In genomic region chr11:74310857-74311256, GRCh38 we compare ENCODE assay signal across 3 cellular contexts.
TF ChIP-seq lines count a peak whose summit lies in the region.

No MANE protein-coding gene starts in this region.

TF ChIP-seq in A549, 52 proteins besides CTCF, POLR2A, EP300 and RAD21:
- TF ChIP-seq ZC3H11A (IDR thresholded peaks at IDR 0.05) (no peak), BCL3 (IDR thresholded peaks at IDR 0.05) (no peak), NFE2L2 (conservative IDR thresholded peaks at IDR 0.05; ENCODE audit: low read length) (no peak), HOXB13 (CRISPR knock-in tag; IDR thresholded peaks at IDR 0.05; ENCODE audit: low read depth) (no peak), TFCP2L1 (CRISPR knock-in tag; IDR thresholded peaks at IDR 0.05) (no peak), CBX8 (IDR thresholded peaks at IDR 0.05) (no peak), RNF2 (IDR thresholded peaks at IDR 0.05; ENCODE audit: borderline replicate concordance, low read depth) (no peak), EHMT2 (IDR thresholded peaks at IDR 0.05; ENCODE audit: low read depth) (no peak), HMGXB4 (CRISPR knock-in tag; IDR thresholded peaks at IDR 0.05; ENCODE audit: borderline replicate concordance) (no peak), ZFP36 (IDR thresholded peaks at IDR 0.05; ENCODE audit: borderline replicate concordance, partially characterized antibody) (no peak), KDM1A (IDR thresholded peaks at IDR 0.05; ENCODE audit: low read depth) (no peak), POLR2AphosphoS2 (conservative IDR thresholded peaks at IDR 0.05; ENCODE audit: low read length) (no peak), HES2 (IDR thresholded peaks at IDR 0.05) (no peak), CHD4 (IDR thresholded peaks at IDR 0.05; ENCODE audit: borderline replicate concordance) (no peak), E2F6 (IDR thresholded peaks at IDR 0.05; ENCODE audit: borderline replicate concordance, low read depth) (no peak), MYC (IDR thresholded peaks at IDR 0.05; ENCODE audit: borderline replicate concordance, low read length) (no peak), HOXB5 (CRISPR knock-in tag; IDR thresholded peaks at IDR 0.05) (no peak), MAX (IDR thresholded peaks at IDR 0.05) (no peak), BHLHE40 (IDR thresholded peaks at IDR 0.05; ENCODE audit: low read depth, low read length) (no peak)

TF ChIP-seq in IMR-90, 13 proteins besides CTCF, POLR2A, EP300 and RAD21:
- TF ChIP-seq MAZ (IDR thresholded peaks at IDR 0.05; ENCODE audit: borderline replicate concordance, low read depth, low read length) (no peak), RFX5 (IDR thresholded peaks at IDR 0.05; ENCODE audit: low read depth, low read length) (no peak), USF2 (IDR thresholded peaks at IDR 0.05; ENCODE audit: low read depth, low read length) (no peak), CHD1 (IDR thresholded peaks at IDR 0.05; ENCODE audit: low read depth, low read length) (no peak), FOS (IDR thresholded peaks at IDR 0.05; ENCODE audit: low read depth, low read length) (no peak), NFE2L2 (IDR thresholded peaks at IDR 0.05; ENCODE audit: low read depth, low read length) (no peak), RCOR1 (IDR thresholded peaks at IDR 0.05; ENCODE audit: insufficient replicate concordance, low read length) (no peak), MXI1 (IDR thresholded peaks at IDR 0.05; ENCODE audit: borderline replicate concordance, low read depth, low read length) (no peak), ELK1 (IDR thresholded peaks at IDR 0.05; ENCODE audit: borderline replicate concordance, low read depth, low read length) (no peak), SMC3 (IDR thresholded peaks at IDR 0.05; ENCODE audit: low read depth, low read length) (no peak), BHLHE40 (IDR thresholded peaks at IDR 0.05; ENCODE audit: low read depth, low read length) (no peak), CEBPB (IDR thresholded peaks at IDR 0.05; ENCODE audit: low read depth, low read length) (no peak), MAFK (IDR thresholded peaks at IDR 0.05; ENCODE audit: low read depth, low read length) (no peak)

TF ChIP-seq in endothelial cell of umbilical vein, 7 proteins besides CTCF, POLR2A, EP300 and RAD21:
- no peak for TF ChIP-seq GATA2 (IDR thresholded peaks at IDR 0.05; ENCODE audit: insufficient read depth, insufficient read length, low read depth, low read length)
- no peak for TF ChIP-seq POLR2AphosphoS5 (IDR thresholded peaks at IDR 0.05; ENCODE audit: insufficient read depth, low read depth, low read length)
- TF ChIP-seq MAX (IDR thresholded peaks at IDR 0.05; ENCODE audit: insufficient read depth, insufficient read length), result no peak
- no peak for TF ChIP-seq JUN (IDR thresholded peaks at IDR 0.05; ENCODE audit: borderline replicate concordance, insufficient read depth, insufficient read length, low read depth)
- TF ChIP-seq EZH2 (IDR thresholded peaks at IDR 0.05; ENCODE audit: borderline replicate concordance, low read depth, low read length, severe bottlenecking), result no peak
